In genomic region chr17:59852847-59853167, GRCh38 we compare ENCODE assay signal across 8 cellular contexts. TPM values are rescaled to one million over a fixed set of nuclear protein-coding genes. Genes with fewer than 3 reads are reported as not detected.
A peak's percentile ranks its signal among the peaks of the same experiment; 100 is the strongest.
DNase-seq lines count a peak whose midpoint lies in the region; ATAC-seq and TF ChIP-seq lines count a peak whose summit lies in the region.
"Not testable (repeated sequence)": the region's sequence is repeated elsewhere in the genome, so short reads cannot be mapped to it uniquely, and the experiment has no call there.

No MANE protein-coding gene starts in this region.

- H3K9me3 ChIP-seq in RWPE2 (ENCODE audit: severe bottlenecking); heart right ventricle; muscle layer of duodenum (ENCODE audit: control insufficient read depth in 1 of 2, low read length in 2 of 2); skeletal muscle tissue (ENCODE audit: control insufficient read depth in 3 of 3, low read length in 3 of 3); upper lobe of right lung: not testable (repeated sequence)

- not testable (repeated sequence) for H3K4me3 Mint-ChIP-seq in GM23338
- peak overlapping the region; percentile 31 for H3K4me3 Mint-ChIP-seq in activated T-cell treated with anti-CD3 and anti-CD28 coated beads, Interleukin-2, amount 50 U/mL, for 4 hours

- not testable (repeated sequence) for H3K4me3 ChIP-seq in GM23338; RWPE2 (ENCODE audit: severe bottlenecking); brain microvascular endothelial cell (ENCODE audit: low read depth, low read length); heart right ventricle; muscle layer of duodenum (ENCODE audit: low read depth in 1 of 2, low read length in 2 of 2); skeletal muscle tissue (ENCODE audit: low read length in 3 of 3); upper lobe of right lung

- peaks cover 30% of the 10 kb centered on the region for H3K4me1 Mint-ChIP-seq in GM23338
- peaks cover 48% of the 10 kb centered on the region for H3K4me1 Mint-ChIP-seq in activated T-cell treated with anti-CD3 and anti-CD28 coated beads, Interleukin-2, amount 50 U/mL, for 4 hours (ENCODE audit: low read depth)

- not testable (repeated sequence) for H2AFZ ChIP-seq in GM23338

- not testable (repeated sequence) for H3K36me3 ChIP-seq in GM23338 (ENCODE audit: insufficient read depth); RWPE2 (ENCODE audit: low read depth); brain microvascular endothelial cell (replicated peaks); heart right ventricle; muscle layer of duodenum (ENCODE audit: control insufficient read depth in 1 of 2, insufficient read depth in 2 of 2, low read length in 2 of 2); skeletal muscle tissue (ENCODE audit: control insufficient read depth in 3 of 3, insufficient read depth in 3 of 3, low read length in 3 of 3); upper lobe of right lung

- H3F3A ChIP-seq in GM23338 (replicated peaks; ENCODE audit: low read depth) = not testable (repeated sequence)

- not testable (repeated sequence) for TF ChIP-seq CTCF in GM23338 (conservative IDR thresholded peaks at IDR 0.05; ENCODE audit: low read depth in 2 of 2); RWPE2 (IDR thresholded peaks at IDR 0.05; ENCODE audit: poor library complexity, severe bottlenecking); brain microvascular endothelial cell (IDR thresholded peaks at IDR 0.05; ENCODE audit: low read depth, low read length, missing control alignments); heart right ventricle (IDR thresholded peaks at IDR 0.05); upper lobe of right lung (IDR thresholded peaks at IDR 0.05)

- not testable (repeated sequence) for H3K9ac ChIP-seq in skeletal muscle tissue (ENCODE audit: low read depth in 1 of 3, low read length in 3 of 3)

- not testable (repeated sequence) for H3K27me3 ChIP-seq in GM23338 (ENCODE audit: insufficient read depth); RWPE2 (ENCODE audit: insufficient read depth, poor library complexity, severe bottlenecking); brain microvascular endothelial cell (replicated peaks); heart right ventricle; muscle layer of duodenum (ENCODE audit: low read depth, low read length); skeletal muscle tissue (ENCODE audit: control insufficient read depth in 3 of 3, insufficient read depth in 3 of 3, low read length in 3 of 3); upper lobe of right lung

- 98 to 99% methylated on average over 7 of the region's 7 CpGs for WGBS in heart right ventricle, 2 donors

- H3K4me2 ChIP-seq in GM23338 = not testable (repeated sequence)

- H3K27ac ChIP-seq in GM23338 (ENCODE audit: low read depth) (peak overlapping the region; percentile 65), RWPE2 (ENCODE audit: poor library complexity, severe bottlenecking) (peak overlapping the region; percentile 87), brain microvascular endothelial cell (peak overlapping the region; percentile 94), heart right ventricle (peak overlapping the region in 6 of 10 donors; percentile 10 to 67 (median 25)), muscle layer of duodenum (ENCODE audit: low read length) (peak overlapping the region; percentile 76), skeletal muscle tissue (ENCODE audit: low read depth, low read length) (peak overlapping the region; percentile 70), upper lobe of right lung (peak overlapping the region; percentile 37)

- not testable (repeated sequence) for ATAC-seq in GM23338; RWPE2 (ENCODE audit: low read depth); heart right ventricle; upper lobe of right lung
- peak in 1 of 2 donors; percentile 4 for ATAC-seq in activated T-cell treated with anti-CD3 and anti-CD28 coated beads, Interleukin-2, amount 50 U/mL, for 4 hours

- peaks cover 16% of the 10 kb centered on the region for H3K27me3 Mint-ChIP-seq in GM23338 (ENCODE audit: insufficient read depth, low read depth, poor library complexity)
- H3K27me3 Mint-ChIP-seq in activated T-cell treated with anti-CD3 and anti-CD28 coated beads, Interleukin-2, amount 50 U/mL, for 4 hours (ENCODE audit: low read depth) = not testable (repeated sequence)

- not testable (repeated sequence) for H3K79me2 ChIP-seq in GM23338 (replicated peaks; ENCODE audit: insufficient read depth)

- intact Hi-C loops in heart right ventricle (cut with DNase I); upper lobe of right lung (cut with DNase I): not testable (repeated sequence)

- in situ Hi-C loops in brain microvascular endothelial cell (cut with HindIII; ENCODE audit: low pct_ligation_motif_present, low sequenced_read_pairs) = not testable (repeated sequence)

- H3K9me2 ChIP-seq in GM23338 (ENCODE audit: insufficient read depth) = not testable (repeated sequence)

- peak overlapping the region; percentile 80 for H3K27ac Mint-ChIP-seq in GM23338

- not testable (repeated sequence) for H4K20me1 ChIP-seq in GM23338 (replicated peaks; ENCODE audit: insufficient read depth)

- H3K36me3 Mint-ChIP-seq in GM23338 (ENCODE audit: low read depth); activated T-cell treated with anti-CD3 and anti-CD28 coated beads, Interleukin-2, amount 50 U/mL, for 4 hours (ENCODE audit: insufficient read depth): not testable (repeated sequence)

- H3K9me3 Mint-ChIP-seq in GM23338; activated T-cell treated with anti-CD3 and anti-CD28 coated beads, Interleukin-2, amount 50 U/mL, for 4 hours: not testable (repeated sequence)

- H3K4me1 ChIP-seq in GM23338 (ENCODE audit: insufficient read depth); muscle layer of duodenum (ENCODE audit: control insufficient read depth in 1 of 2, insufficient read depth in 2 of 2, low read length in 2 of 2): not testable (repeated sequence)
- H3K4me1 ChIP-seq in RWPE2 (ENCODE audit: insufficient read depth, poor library complexity, severe bottlenecking) (peaks cover 48% of the 10 kb centered on the region), heart right ventricle (peaks cover 0 to 68% (median 19%) of the 10 kb centered on the region in 9 donors), skeletal muscle tissue (ENCODE audit: control insufficient read depth in 3 of 3, insufficient read depth in 3 of 3, low read length in 3 of 3) (peaks cover 7 to 22% (median 17%) of the 10 kb centered on the region in 3 donors), upper lobe of right lung (peaks cover 49% of the 10 kb centered on the region)

- DNase-seq in GM23338 (ENCODE audit: low spot score); RWPE2 (ENCODE audit: low spot score); activated T-cell treated with anti-CD3 and anti-CD28 coated beads, Interleukin-2, amount 50 U/mL, for 4 hours; brain microvascular endothelial cell; heart right ventricle; upper lobe of right lung: not testable (repeated sequence)

RNA-seq across cellular contexts. Expression of gene TUBD1, which starts 39.9 kb away (rescaled TPM):
- total RNA-seq in GM23338 (2014; rRNA removed; shearing (Covaris generic)) = 13.8 and 17.6 TPM in 2 replicates
- polyA plus RNA-seq in GM23338 (2016; fragmentation: Nextera tagmentation; extraction: Ambion mirVana) (10.1 and 11.6 TPM in 2 replicates), heart right ventricle (10 to 100 TPM in 1 of 2 donors, 1 to 10 TPM in 1; 4.1 to 10.4 TPM)
- total RNA-seq in activated T-cell treated with anti-CD3 and anti-CD28 coated beads, Interleukin-2, amount 50 U/mL, for 4 hours = 1 to 10 TPM; 6.5 to 9.6 (median 8.0) TPM
- total RNA-seq in heart right ventricle (10 to 100 TPM in 1 of 10 donors, 1 to 10 TPM in 9; 4.0 to 10.1 (median 6.6) TPM), skeletal muscle tissue (21.9 TPM), upper lobe of right lung (15.3 TPM)

RNA-seq across cellular contexts. Expression of gene RPS6KB1, which starts 40.1 kb away (rescaled TPM):
- 15.1 and 19.5 TPM in 2 replicates for total RNA-seq in GM23338 (2014; rRNA removed; shearing (Covaris generic))
- polyA plus RNA-seq in GM23338 (2016; fragmentation: Nextera tagmentation; extraction: Ambion mirVana) (20.4 and 21.7 TPM in 2 replicates), heart right ventricle (10 to 100 TPM in 1 of 2 donors, 1 to 10 TPM in 1; 5.1 to 11.2 TPM)
- 10 to 100 TPM; 45.3 to 50.1 (median 49.6) TPM for total RNA-seq in activated T-cell treated with anti-CD3 and anti-CD28 coated beads, Interleukin-2, amount 50 U/mL, for 4 hours
- total RNA-seq in heart right ventricle (10 to 100 TPM; 19.6 to 30.4 (median 25.6) TPM), skeletal muscle tissue (36.5 TPM), upper lobe of right lung (34.9 TPM)

Comparison
In these comparisons a context has a peak if more than half of its experiments do, and no peak if none do; other contexts are left out.
1. H3K27ac ChIP-seq: peak in every context shown above with its lines; median percentile 94 in brain microvascular endothelial cell; 87 in RWPE2; 76 in muscle layer of duodenum; 70 in skeletal muscle tissue; 65 in GM23338; 37 in upper lobe of right lung; 25 in heart right ventricle.